Comparison of ENCODE assay signal across 16 cellular contexts in the genomic region with DNA sequence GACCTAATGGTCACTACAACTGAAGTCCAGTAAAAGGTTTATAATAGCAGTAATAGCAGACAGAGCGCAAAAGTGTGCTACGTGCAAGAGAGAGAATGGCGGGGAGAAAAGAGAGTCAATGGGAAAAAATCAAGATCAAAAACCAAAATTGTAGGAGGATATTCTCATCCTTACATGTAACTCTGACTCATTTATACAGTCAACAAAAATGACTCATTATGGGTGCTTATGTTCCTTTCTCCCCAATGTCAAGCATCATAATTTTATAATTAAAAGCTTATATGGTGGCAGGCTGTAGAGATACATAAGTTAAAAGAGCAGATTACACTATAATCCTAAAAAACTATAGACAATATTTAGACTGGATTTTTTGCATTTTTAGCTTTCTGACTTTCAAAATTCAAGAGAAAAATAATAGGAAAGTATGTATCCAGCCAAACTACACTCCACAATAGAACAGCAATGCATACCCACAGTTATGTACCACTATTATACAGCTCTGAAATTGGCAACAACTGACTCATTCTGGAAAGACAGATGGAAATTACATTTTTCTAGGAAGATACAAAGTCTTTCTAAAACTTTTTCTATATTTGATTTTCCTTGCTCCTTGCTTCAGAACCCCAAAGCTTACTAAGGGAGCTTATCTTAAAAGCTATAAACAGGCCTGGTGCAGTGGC.
DNase-seq lines count a peak whose midpoint lies in the region; ATAC-seq and TF ChIP-seq lines count a peak whose summit lies in the region.
"Had no signal": no experiment of that assay in that cellular context is flagged by ENCODE, and none has a peak within 500 bp of the region (broad histone marks: within the 10 kb centered on the region; RNA-seq: fewer than 3 reads in every experiment).

No MANE protein-coding gene starts in this region.

- TF ChIP-seq RAD21 in HCT116 (IDR thresholded peaks at IDR 0.05; ENCODE audit: low read depth): no peak

- TF ChIP-seq CTCF in HCT116 (IDR thresholded peaks at IDR 0.05 in 2 of 3, conservative IDR thresholded peaks at IDR 0.05 in 1 of 3; ENCODE audit: borderline replicate concordance in 1 of 3, insufficient read depth in 1 of 3, low read depth in 2 of 3, low read length in 2 of 3): no peak

- H2AFZ ChIP-seq in HCT116 (ENCODE audit: low read depth, low read length, poor library complexity, severe bottlenecking): no peak overlapping the region

- RAD21 ChIA-PET in HCT116 (lab: Charles Lee; ENCODE audit: low non-redundant PET in 1 of 2, low total read pairs in 2 of 2, uncharacterized antibody in 2 of 2, unreplicated experiment in 2 of 2): no interaction called here

- H4K20me1 ChIP-seq in HCT116 (ENCODE audit: insufficient read depth): no peaks in the 10 kb centered on the region
- H4K20me1 ChIP-seq: BLaER1 had no signal

- no peaks in the 10 kb centered on the region for H3K9me3 ChIP-seq in HCT116 (ENCODE audit: control insufficient read depth in 1 of 2, insufficient read depth in 1 of 2, low read depth in 1 of 2, low read length in 2 of 2)
- no peaks in the 10 kb centered on the region for H3K9me3 ChIP-seq in SJCRH30 (replicated peaks)
- H3K9me3 ChIP-seq in effector memory CD4-positive, alpha-beta T cell (ENCODE audit: control insufficient read depth, low read length): no peaks in the 10 kb centered on the region
- H3K9me3 ChIP-seq: BLaER1, upper lobe of right lung had no signal

- no peak for TF ChIP-seq POLR2A in HCT116 (IDR thresholded peaks at IDR 0.05; ENCODE audit: borderline replicate concordance, extremely low read depth, insufficient read depth, insufficient read length)

- no peaks in the 10 kb centered on the region for H3K79me2 ChIP-seq in HCT116 (ENCODE audit: insufficient read depth, low read length)

- H3K4me1 ChIP-seq in HCT116 (ENCODE audit: control insufficient read depth in 1 of 2, insufficient read depth in 2 of 2, low read length in 2 of 2) (peaks cover 3 to 11% of the 10 kb centered on the region in 2 experiments; a peak in 2 of 4 replicates), SJCRH30 (no peaks in the 10 kb centered on the region)
- no peaks in the 10 kb centered on the region for H3K4me1 ChIP-seq in effector memory CD4-positive, alpha-beta T cell (ENCODE audit: control insufficient read depth, insufficient read depth, low read length, poor library complexity, severe bottlenecking)
- H3K4me1 ChIP-seq: BLaER1, upper lobe of right lung had no signal

- intact Hi-C loops in HCT116 (cut with micrococcal nuclease): no loop called here

- no peak overlapping the region for H3K4me3 ChIP-seq in HCT116 (replicated peaks in 1 of 2; ENCODE audit: low read depth in 1 of 2, low read length in 2 of 2)
- no peak overlapping the region for H3K4me3 ChIP-seq in SJCRH30
- H3K4me3 ChIP-seq in effector memory CD4-positive, alpha-beta T cell (ENCODE audit: insufficient read depth, low read depth, low read length, poor library complexity, severe bottlenecking): no peak overlapping the region
- H3K4me3 ChIP-seq: BLaER1, upper lobe of right lung had no signal

- H3K27me3 ChIP-seq in HCT116 (ENCODE audit: insufficient read depth, low read length): no peaks in the 10 kb centered on the region
- no peaks in the 10 kb centered on the region for H3K27me3 ChIP-seq in SJCRH30
- no peaks in the 10 kb centered on the region for H3K27me3 ChIP-seq in effector memory CD4-positive, alpha-beta T cell (replicated peaks; ENCODE audit: control insufficient read depth, insufficient read depth, low read length, poor library complexity, severe bottlenecking)
- H3K27me3 ChIP-seq: BLaER1, upper lobe of right lung had no signal

- no peaks in the 10 kb centered on the region; the same call in 1 of the 2 replicates for H3K9me2 ChIP-seq in HCT116 (ENCODE audit: insufficient read depth)

- H3K27ac ChIP-seq in HCT116 (ENCODE audit: low read depth, low read length) (no peak overlapping the region), SJCRH30 (no peak overlapping the region)
- no peak overlapping the region for H3K27ac ChIP-seq in effector memory CD4-positive, alpha-beta T cell (ENCODE audit: insufficient read depth, low read length, poor library complexity, severe bottlenecking)
- H3K27ac ChIP-seq: BLaER1, upper lobe of right lung, VCaP had no signal

- CTCF ChIA-PET in HCT116 (lab: Charles Lee): no interaction called here

- H3K4me2 ChIP-seq in HCT116 (ENCODE audit: low read length): no peak overlapping the region; the same call in 1 of the 2 replicates
- H3K4me2 ChIP-seq: BLaER1 had no signal

- POLR2A ChIA-PET in HCT116 (lab: Charles Lee): no interaction called here

- DNase-seq in AG08396 (ENCODE audit: low spot score) (peak; percentile 16), HCT116 (ENCODE audit: low read depth, low spot score) (no peak), amniotic epithelial cell (ENCODE audit: low read depth) (peak; percentile 61), hepatic stellate cell (ENCODE audit: low spot score) (peak; percentile 24), NOMO-1 (lab: John Stamatoyannopoulos, UW; ENCODE audit: unreplicated experiment in 2 of 2) (no peak), SJCRH30 (no peak)
- no peak for DNase-seq in effector memory CD4-positive, alpha-beta T cell
- DNase-seq: aorta; glutamatergic neuron; Kasumi-1; NCI-H187; stimulated activated CD8-positive, alpha-beta memory T cell treated with anti-CD3 and anti-CD28 coated beads, Interleukin-4, amount 100 ng/mL, for 48 hours; upper lobe of right lung had no signal

- no peak overlapping the region for H3K9ac ChIP-seq in HCT116 (ENCODE audit: low read length)
- H3K9ac ChIP-seq: BLaER1 had no signal

- H3K36me3 ChIP-seq in HCT116 (ENCODE audit: control insufficient read depth in 1 of 2, insufficient read depth in 2 of 2, low read length in 2 of 2) (no peaks in the 10 kb centered on the region), SJCRH30 (peaks cover 5% of the 10 kb centered on the region)
- H3K36me3 ChIP-seq in effector memory CD4-positive, alpha-beta T cell (ENCODE audit: control insufficient read depth, insufficient read depth, low read length): no peaks in the 10 kb centered on the region
- H3K36me3 ChIP-seq: BLaER1, upper lobe of right lung had no signal

- BruUV-seq in HCT116 (replicated peaks; lab: Mats Ljungman, UMichigan): no TSS peak

- ATAC-seq in HCT116 (no peak), HG03521 (IDR thresholded peaks at IDR 0.05; ENCODE audit: unreplicated experiment) (no peak)
- ATAC-seq: upper lobe of right lung had no signal

TF ChIP-seq in HCT116, 20 proteins besides CTCF, POLR2A, EP300 and RAD21:
- TF ChIP-seq SP1 (IDR thresholded peaks at IDR 0.05; ENCODE audit: low read depth): 0 out of 2 replicates have a peak, but pooled peaks have one; percentile 23
- TF ChIP-seq CEBPB (IDR thresholded peaks at IDR 0.05; ENCODE audit: low read depth): no peak
- TF ChIP-seq, protein P1, sequence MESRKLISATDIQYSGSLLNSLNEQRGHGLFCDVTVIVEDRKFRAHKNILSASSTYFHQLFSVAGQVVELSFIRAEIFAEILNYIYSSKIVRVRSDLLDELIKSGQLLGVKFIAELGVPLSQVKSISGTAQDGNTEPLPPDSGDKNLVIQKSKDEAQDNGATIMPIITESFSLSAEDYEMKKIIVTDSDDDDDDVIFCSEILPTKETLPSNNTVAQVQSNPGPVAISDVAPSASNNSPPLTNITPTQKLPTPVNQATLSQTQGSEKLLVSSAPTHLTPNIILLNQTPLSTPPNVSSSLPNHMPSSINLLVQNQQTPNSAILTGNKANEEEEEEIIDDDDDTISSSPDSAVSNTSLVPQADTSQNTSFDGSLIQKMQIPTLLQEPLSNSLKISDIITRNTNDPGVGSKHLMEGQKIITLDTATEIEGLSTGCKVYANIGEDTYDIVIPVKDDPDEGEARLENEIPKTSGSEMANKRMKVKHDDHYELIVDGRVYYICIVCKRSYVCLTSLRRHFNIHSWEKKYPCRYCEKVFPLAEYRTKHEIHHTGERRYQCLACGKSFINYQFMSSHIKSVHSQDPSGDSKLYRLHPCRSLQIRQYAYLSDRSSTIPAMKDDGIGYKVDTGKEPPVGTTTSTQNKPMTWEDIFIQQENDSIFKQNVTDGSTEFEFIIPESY (IDR thresholded peaks at IDR 0.05; ENCODE audit: extremely low read depth, insufficient replicate concordance, low read length): no peak
- TF ChIP-seq FOSL1 (IDR thresholded peaks at IDR 0.05; ENCODE audit: low read depth): peak; percentile 76
- no peak for TF ChIP-seq CBX3 (IDR thresholded peaks at IDR 0.05; ENCODE audit: low read depth)
- peak; percentile 59 for TF ChIP-seq JUND (IDR thresholded peaks at IDR 0.05)

Comparison
In these comparisons a context has a peak if more than half of its experiments do, and no peak if none do; other contexts are left out.
1. DNase-seq: peak in AG08396 (single experiment), amniotic epithelial cell (single experiment) and hepatic stellate cell (single experiment); none in HCT116 (single experiment), NOMO-1 (0 of 2), SJCRH30 (0 of 2) and effector memory CD4-positive, alpha-beta T cell (0 of 3).